1 cellular context compared by ENCODE assay signal in the genomic region with DNA sequence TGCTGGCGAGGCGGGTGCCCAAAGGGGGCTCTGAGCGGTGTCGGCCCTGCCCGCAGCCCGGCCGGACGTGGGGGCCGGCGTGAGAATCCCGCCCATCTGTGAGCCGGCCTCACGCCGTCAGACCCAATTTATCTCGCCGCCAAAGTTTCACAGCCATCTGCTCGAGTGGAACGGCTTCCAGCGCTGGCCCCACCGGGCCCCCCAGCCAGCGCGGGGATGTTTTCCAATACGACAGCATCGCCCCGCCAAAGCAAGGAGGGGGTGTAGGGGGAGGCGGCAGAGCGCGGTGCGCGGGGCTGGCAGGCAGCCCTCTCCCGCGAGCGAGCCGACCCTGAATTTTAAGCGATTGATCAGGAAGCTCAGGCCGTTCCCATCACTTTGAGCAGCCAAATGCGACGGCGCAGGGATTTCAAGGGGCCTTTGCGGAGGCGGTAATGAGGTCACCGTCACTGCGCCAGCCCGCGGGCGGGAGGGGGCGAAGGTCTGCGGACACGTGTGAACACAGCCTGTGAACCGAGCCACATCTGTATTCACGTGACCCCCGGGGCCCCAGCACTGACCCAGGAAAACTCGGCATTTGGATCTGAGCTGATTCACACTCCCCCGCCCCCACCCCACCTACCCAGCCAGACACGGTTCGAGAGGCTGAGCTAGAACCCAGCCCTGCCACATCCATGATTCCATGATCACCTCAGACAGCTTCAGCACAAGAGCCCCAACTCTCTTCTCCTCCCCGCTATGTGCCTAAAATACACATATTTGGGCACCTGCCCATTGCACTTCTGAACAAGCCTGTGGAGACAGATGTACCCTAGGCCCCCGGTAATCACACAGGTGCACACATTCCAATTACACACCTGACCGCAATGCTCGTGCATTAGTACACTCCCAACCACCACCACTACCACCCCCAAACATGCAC.
TF ChIP-seq lines count a peak whose summit lies in the region.

No MANE protein-coding gene starts in this region.

TF ChIP-seq in HEK293, 187 proteins besides CTCF, POLR2A, EP300 and RAD21 (continued from another document and continues in another):
- TF ChIP-seq, protein P1, sequence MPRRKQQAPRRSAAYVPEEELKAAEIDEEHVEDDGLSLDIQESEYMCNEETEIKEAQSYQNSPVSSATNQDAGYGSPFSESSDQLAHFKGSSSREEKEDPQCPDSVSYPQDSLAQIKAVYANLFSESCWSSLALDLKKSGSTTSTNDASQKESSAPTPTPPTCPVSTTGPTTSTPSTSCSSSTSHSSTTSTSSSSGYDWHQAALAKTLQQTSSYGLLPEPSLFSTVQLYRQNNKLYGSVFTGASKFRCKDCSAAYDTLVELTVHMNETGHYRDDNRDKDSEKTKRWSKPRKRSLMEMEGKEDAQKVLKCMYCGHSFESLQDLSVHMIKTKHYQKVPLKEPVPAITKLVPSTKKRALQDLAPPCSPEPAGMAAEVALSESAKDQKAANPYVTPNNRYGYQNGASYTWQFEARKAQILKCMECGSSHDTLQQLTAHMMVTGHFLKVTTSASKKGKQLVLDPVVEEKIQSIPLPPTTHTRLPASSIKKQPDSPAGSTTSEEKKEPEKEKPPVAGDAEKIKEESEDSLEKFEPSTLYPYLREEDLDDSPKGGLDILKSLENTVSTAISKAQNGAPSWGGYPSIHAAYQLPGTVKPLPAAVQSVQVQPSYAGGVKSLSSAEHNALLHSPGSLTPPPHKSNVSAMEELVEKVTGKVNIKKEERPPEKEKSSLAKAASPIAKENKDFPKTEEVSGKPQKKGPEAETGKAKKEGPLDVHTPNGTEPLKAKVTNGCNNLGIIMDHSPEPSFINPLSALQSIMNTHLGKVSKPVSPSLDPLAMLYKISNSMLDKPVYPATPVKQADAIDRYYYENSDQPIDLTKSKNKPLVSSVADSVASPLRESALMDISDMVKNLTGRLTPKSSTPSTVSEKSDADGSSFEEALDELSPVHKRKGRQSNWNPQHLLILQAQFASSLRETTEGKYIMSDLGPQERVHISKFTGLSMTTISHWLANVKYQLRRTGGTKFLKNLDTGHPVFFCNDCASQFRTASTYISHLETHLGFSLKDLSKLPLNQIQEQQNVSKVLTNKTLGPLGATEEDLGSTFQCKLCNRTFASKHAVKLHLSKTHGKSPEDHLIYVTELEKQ (tag by site-specific recombination; IDR thresholded peaks at IDR 0.05; ENCODE audit: borderline replicate concordance): no peak
- peak; percentile 82 for TF ChIP-seq ZNF629 (tag by site-specific recombination; IDR thresholded peaks at IDR 0.05)
- TF ChIP-seq ZBTB48 (tag by site-specific recombination; IDR thresholded peaks at IDR 0.05): peak; percentile 35; the same call in 1 of the 2 replicates
- TF ChIP-seq ZNF548 (tag by site-specific recombination; IDR thresholded peaks at IDR 0.05): no peak
- peak; percentile 15; the same call in 1 of the 2 replicates for TF ChIP-seq ZBTB1 (tag by site-specific recombination; IDR thresholded peaks at IDR 0.05)
- peak; percentile 95 for TF ChIP-seq ZFP69B (tag by site-specific recombination; IDR thresholded peaks at IDR 0.05)
- TF ChIP-seq KLF8 (tag by site-specific recombination; IDR thresholded peaks at IDR 0.05): peak; percentile 51; the same call in 1 of the 2 replicates
- TF ChIP-seq OVOL3 (tag by site-specific recombination; IDR thresholded peaks at IDR 0.05): peak; percentile 10; the same call in 1 of the 2 replicates
- peak; percentile 83 for TF ChIP-seq ZEB2 (tag by site-specific recombination; IDR thresholded peaks at IDR 0.05)
- TF ChIP-seq PATZ1 (tag by site-specific recombination; IDR thresholded peaks at IDR 0.05): peak; percentile 22
- TF ChIP-seq ZSCAN5A (tag by site-specific recombination; IDR thresholded peaks at IDR 0.05): 0 out of 2 replicates have a peak, but pooled peaks have one; percentile 44
- TF ChIP-seq, protein P2, sequence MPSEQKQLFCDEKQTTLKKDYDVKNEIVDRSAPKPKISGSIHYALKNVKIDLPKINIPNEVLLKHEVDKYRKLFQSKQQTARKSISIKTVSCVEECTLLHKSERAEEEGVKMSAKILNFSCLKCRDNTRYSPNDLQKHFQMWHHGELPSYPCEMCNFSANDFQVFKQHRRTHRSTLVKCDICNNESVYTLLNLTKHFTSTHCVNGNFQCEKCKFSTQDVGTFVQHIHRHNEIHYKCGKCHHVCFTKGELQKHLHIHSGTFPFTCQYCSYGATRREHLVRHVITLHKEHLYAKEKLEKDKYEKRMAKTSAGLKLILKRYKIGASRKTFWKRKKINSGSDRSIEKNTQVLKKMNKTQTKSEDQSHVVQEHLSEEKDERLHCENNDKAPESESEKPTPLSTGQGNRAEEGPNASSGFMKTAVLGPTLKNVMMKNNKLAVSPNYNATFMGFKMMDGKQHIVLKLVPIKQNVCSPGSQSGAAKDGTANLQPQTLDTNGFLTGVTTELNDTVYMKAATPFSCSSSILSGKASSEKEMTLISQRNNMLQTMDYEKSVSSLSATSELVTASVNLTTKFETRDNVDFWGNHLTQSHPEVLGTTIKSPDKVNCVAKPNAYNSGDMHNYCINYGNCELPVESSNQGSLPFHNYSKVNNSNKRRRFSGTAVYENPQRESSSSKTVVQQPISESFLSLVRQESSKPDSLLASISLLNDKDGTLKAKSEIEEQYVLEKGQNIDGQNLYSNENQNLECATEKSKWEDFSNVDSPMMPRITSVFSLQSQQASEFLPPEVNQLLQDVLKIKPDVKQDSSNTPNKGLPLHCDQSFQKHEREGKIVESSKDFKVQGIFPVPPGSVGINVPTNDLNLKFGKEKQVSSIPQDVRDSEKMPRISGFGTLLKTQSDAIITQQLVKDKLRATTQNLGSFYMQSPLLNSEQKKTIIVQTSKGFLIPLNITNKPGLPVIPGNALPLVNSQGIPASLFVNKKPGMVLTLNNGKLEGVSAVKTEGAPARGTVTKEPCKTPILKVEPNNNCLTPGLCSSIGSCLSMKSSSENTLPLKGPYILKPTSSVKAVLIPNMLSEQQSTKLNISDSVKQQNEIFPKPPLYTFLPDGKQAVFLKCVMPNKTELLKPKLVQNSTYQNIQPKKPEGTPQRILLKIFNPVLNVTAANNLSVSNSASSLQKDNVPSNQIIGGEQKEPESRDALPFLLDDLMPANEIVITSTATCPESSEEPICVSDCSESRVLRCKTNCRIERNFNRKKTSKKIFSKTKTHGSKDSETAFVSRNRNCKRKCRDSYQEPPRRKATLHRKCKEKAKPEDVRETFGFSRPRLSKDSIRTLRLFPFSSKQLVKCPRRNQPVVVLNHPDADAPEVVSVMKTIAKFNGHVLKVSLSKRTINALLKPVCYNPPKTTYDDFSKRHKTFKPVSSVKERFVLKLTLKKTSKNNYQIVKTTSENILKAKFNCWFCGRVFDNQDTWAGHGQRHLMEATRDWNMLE (tag by site-specific recombination; conservative IDR thresholded peaks at IDR 0.05; ENCODE audit: low read depth): no peak
- TF ChIP-seq ZNF335 (tag by site-specific recombination; conservative IDR thresholded peaks at IDR 0.05): peak; percentile 79
- TF ChIP-seq ZNF624 (tag by site-specific recombination; IDR thresholded peaks at IDR 0.05): no peak
- 0 out of 2 replicates have a peak, but pooled peaks have one; percentile 16 for TF ChIP-seq ZNF501 (tag by site-specific recombination; IDR thresholded peaks at IDR 0.05)
- TF ChIP-seq, protein P3, sequence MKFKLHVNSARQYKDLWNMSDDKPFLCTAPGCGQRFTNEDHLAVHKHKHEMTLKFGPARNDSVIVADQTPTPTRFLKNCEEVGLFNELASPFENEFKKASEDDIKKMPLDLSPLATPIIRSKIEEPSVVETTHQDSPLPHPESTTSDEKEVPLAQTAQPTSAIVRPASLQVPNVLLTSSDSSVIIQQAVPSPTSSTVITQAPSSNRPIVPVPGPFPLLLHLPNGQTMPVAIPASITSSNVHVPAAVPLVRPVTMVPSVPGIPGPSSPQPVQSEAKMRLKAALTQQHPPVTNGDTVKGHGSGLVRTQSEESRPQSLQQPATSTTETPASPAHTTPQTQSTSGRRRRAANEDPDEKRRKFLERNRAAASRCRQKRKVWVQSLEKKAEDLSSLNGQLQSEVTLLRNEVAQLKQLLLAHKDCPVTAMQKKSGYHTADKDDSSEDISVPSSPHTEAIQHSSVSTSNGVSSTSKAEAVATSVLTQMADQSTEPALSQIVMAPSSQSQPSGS (tag by site-specific recombination; IDR thresholded peaks at IDR 0.05; ENCODE audit: low read depth): peak; percentile 82
- 0 out of 2 replicates have a peak, but pooled peaks have one; percentile 14 for TF ChIP-seq ZNF324 (tag by site-specific recombination; IDR thresholded peaks at IDR 0.05)
- no peak for TF ChIP-seq KLF7 (tag by site-specific recombination; IDR thresholded peaks at IDR 0.05; ENCODE audit: borderline replicate concordance)
- peak; percentile 65 for TF ChIP-seq KLF16 (tag by site-specific recombination; IDR thresholded peaks at IDR 0.05)
- TF ChIP-seq, protein P4, sequence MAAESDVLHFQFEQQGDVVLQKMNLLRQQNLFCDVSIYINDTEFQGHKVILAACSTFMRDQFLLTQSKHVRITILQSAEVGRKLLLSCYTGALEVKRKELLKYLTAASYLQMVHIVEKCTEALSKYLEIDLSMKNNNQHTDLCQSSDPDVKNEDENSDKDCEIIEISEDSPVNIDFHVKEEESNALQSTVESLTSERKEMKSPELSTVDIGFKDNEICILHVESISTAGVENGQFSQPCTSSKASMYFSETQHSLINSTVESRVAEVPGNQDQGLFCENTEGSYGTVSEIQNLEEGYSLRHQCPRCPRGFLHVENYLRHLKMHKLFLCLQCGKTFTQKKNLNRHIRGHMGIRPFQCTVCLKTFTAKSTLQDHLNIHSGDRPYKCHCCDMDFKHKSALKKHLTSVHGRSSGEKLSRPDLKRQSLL (tag by site-specific recombination; IDR thresholded peaks at IDR 0.05): 0 out of 2 replicates have a peak, but pooled peaks have one; percentile 13
- TF ChIP-seq ZNF449 (tag by site-specific recombination; IDR thresholded peaks at IDR 0.05): 0 out of 2 replicates have a peak, but pooled peaks have one; percentile 20
- TF ChIP-seq BCL11B (tag by site-specific recombination; IDR thresholded peaks at IDR 0.05; ENCODE audit: low read depth): peak; percentile 92
- TF ChIP-seq EGR2 (tag by site-specific recombination; IDR thresholded peaks at IDR 0.05; ENCODE audit: low read depth): peak; percentile 96
- TF ChIP-seq, protein P5, sequence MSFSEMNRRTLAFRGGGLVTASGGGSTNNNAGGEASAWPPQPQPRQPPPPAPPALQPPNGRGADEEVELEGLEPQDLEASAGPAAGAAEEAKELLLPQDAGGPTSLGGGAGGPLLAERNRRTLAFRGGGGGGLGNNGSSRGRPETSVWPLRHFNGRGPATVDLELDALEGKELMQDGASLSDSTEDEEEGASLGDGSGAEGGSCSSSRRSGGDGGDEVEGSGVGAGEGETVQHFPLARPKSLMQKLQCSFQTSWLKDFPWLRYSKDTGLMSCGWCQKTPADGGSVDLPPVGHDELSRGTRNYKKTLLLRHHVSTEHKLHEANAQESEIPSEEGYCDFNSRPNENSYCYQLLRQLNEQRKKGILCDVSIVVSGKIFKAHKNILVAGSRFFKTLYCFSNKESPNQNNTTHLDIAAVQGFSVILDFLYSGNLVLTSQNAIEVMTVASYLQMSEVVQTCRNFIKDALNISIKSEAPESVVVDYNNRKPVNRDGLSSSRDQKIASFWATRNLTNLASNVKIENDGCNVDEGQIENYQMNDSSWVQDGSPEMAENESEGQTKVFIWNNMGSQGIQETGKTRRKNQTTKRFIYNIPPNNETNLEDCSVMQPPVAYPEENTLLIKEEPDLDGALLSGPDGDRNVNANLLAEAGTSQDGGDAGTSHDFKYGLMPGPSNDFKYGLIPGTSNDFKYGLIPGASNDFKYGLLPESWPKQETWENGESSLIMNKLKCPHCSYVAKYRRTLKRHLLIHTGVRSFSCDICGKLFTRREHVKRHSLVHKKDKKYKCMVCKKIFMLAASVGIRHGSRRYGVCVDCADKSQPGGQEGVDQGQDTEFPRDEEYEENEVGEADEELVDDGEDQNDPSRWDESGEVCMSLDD (tag by site-specific recombination; IDR thresholded peaks at IDR 0.05): no peak; the same call in 1 of the 2 replicates
- 0 out of 2 replicates have a peak, but pooled peaks have one; percentile 50 for TF ChIP-seq SCRT2 (tag by site-specific recombination; IDR thresholded peaks at IDR 0.05)
- no peak for TF ChIP-seq ZNF555 (tag by site-specific recombination; conservative IDR thresholded peaks at IDR 0.05)
- TF ChIP-seq ZNF24 (tag by site-specific recombination; IDR thresholded peaks at IDR 0.05): peak; percentile 66; the same call in 1 of the 2 replicates
- TF ChIP-seq ZNF266 (tag by site-specific recombination; IDR thresholded peaks at IDR 0.05; ENCODE audit: low read depth): peak; percentile 4; the same call in 1 of the 2 replicates
- TF ChIP-seq, protein P6, sequence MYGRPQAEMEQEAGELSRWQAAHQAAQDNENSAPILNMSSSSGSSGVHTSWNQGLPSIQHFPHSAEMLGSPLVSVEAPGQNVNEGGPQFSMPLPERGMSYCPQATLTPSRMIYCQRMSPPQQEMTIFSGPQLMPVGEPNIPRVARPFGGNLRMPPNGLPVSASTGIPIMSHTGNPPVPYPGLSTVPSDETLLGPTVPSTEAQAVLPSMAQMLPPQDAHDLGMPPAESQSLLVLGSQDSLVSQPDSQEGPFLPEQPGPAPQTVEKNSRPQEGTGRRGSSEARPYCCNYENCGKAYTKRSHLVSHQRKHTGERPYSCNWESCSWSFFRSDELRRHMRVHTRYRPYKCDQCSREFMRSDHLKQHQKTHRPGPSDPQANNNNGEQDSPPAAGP (tag by site-specific recombination; IDR thresholded peaks at IDR 0.05): no peak
